ENCODE assay signal across 8 cellular contexts in the genomic region with DNA sequence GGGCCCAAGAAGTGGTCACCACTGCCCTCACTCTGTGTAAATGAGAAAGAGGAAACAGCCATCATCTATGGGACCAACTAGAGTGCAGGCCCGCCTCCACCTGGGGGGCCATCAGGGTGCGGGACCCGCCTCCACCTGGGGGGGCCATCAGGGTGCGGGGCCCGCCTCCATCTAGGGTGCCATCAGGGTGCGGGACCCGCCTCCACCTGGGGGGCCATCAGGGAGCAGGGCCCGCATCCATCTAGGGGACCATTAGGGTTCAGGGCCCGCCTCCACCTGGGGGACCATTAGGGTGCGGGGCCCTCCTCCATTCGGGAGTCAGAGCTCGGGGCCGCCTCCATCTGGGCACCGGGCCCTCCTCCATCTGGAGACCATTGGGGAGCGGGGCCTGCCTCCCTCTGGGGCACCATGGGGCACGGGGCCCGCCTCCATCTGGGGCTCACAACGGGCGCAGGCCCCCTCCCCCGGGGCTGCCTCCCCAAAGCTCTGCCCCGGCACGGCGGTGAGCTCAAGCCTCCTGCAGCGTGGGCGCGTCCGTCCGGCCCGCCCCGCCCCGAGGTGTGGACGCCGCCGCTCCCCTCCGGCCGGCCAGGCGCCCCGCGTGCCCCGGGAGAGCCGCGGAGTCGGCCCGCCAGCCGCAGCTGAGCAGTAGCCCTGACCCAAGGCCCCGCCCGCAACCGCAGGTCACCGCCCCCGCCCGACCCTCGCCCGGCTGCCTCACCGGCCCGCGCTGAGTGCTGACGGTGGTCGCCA. TPM values are rescaled to one million over a fixed set of nuclear protein-coding genes. Genes with fewer than 3 reads are reported as not detected.
DNase-seq lines count a peak whose midpoint lies in the region; ATAC-seq and TF ChIP-seq lines count a peak whose summit lies in the region.

No MANE protein-coding gene starts in this region.

- no peak overlapping the region for H3K27ac ChIP-seq in PC-9

- intact Hi-C loops in PC-9 (cut with micrococcal nuclease; ENCODE audit: unreplicated experiment) = loop anchor here (5.0 kb wide), 1 partner anchor 78 kb away; a partner anchor contains a TSS

- peaks cover 11% of the 10 kb centered on the region for H3K36me3 Mint-ChIP-seq in endothelial cell (ENCODE audit: low read depth, unreplicated experiment)
- H3K36me3 Mint-ChIP-seq in nephron (ENCODE audit: low read depth) = peaks cover 6% of the 10 kb centered on the region

- no peaks in the 10 kb centered on the region for H3K9me3 ChIP-seq in PC-9 (ENCODE audit: insufficient read depth, low read depth)

- no TSS peak for BruUV-seq in PC-9 (replicated peaks; lab: Mats Ljungman, UMichigan)

- H3K9me3 Mint-ChIP-seq in endothelial cell (ENCODE audit: unreplicated experiment) (peaks cover 4% of the 10 kb centered on the region), nephron (peaks cover 28% of the 10 kb centered on the region)

- H3K27me3 ChIP-seq in PC-9 (ENCODE audit: insufficient read depth, low read depth) = no peaks in the 10 kb centered on the region

- DNase-seq in DMS53 (lab: John Stamatoyannopoulos, UW) = peak; percentile 84
- DNase-seq in DMS53 treated with DMSO at 0.1 percent for 48 hours (lab: John Stamatoyannopoulos, UW; ENCODE audit: unreplicated experiment) = no peak
- DNase-seq in PC-9 = no peak
- no peak for DNase-seq in endothelial cell (ENCODE audit: low spot score)
- DNase-seq in T1000 (lab: John Stamatoyannopoulos, UW) = no peak
- DNase-seq in activated effector memory CD4-positive, alpha-beta T cell treated with anti-CD3 and anti-CD28 coated beads, Interleukin-2, amount 50 U/mL, for 16 hours = no peak

- H3K27me3 Mint-ChIP-seq in endothelial cell (ENCODE audit: unreplicated experiment) = peaks cover 10% of the 10 kb centered on the region
- H3K27me3 Mint-ChIP-seq in nephron (ENCODE audit: low read depth) = peaks cover 4% of the 10 kb centered on the region

- no peaks in the 10 kb centered on the region for H3K9me2 ChIP-seq in PC-9 (ENCODE audit: insufficient read depth)

- H3K4me3 ChIP-seq in PC-9 = peak overlapping the region; percentile 84; the same call in 1 of the 2 replicates

- peaks cover 41% of the 10 kb centered on the region for H3K79me2 ChIP-seq in PC-9 (ENCODE audit: low read depth)

- peaks cover 2% of the 10 kb centered on the region; the same call in 1 of the 2 replicates for H3F3A ChIP-seq in PC-9 (ENCODE audit: insufficient read depth, low read depth)

- no peak overlapping the region for H2AFZ ChIP-seq in PC-9

- TF ChIP-seq CTCF in PC-9 (conservative IDR thresholded peaks at IDR 0.05) (no peak), endothelial cell (IDR thresholded peaks at IDR 0.05; ENCODE audit: unreplicated experiment) (no peak), nephron (IDR thresholded peaks at IDR 0.05; ENCODE audit: unreplicated experiment in 3 of 3) (no peak)

- CTCF ChIA-PET in PC-9 (lab: Charles Lee) = interaction anchor here (0.8 kb wide), 1 partner anchor 453 kb away, joined by 3 read pairs; no protein-coding TSS in a partner anchor

- H3K4me1 Mint-ChIP-seq in endothelial cell (ENCODE audit: unreplicated experiment) = peaks cover 34% of the 10 kb centered on the region
- peaks cover 37% of the 10 kb centered on the region for H3K4me1 Mint-ChIP-seq in nephron

- POLR2A ChIA-PET in PC-9 (lab: Charles Lee; ENCODE audit: unreplicated experiment) = interaction anchor here (0.5 kb wide), 1 partner anchor 13 kb away, joined by 7 read pairs; no protein-coding TSS in a partner anchor

- H3K36me3 ChIP-seq in PC-9 (ENCODE audit: low read depth) = no peaks in the 10 kb centered on the region

- no peak overlapping the region for H3K27ac Mint-ChIP-seq in endothelial cell (ENCODE audit: unreplicated experiment)
- peak overlapping the region; percentile 54 to 80 (median 76) for H3K27ac Mint-ChIP-seq in nephron

- ATAC-seq in HG02588 (IDR thresholded peaks at IDR 0.05; ENCODE audit: unreplicated experiment) = peak; percentile 48

- peak overlapping the region; percentile 85 for H3K4me3 Mint-ChIP-seq in endothelial cell (ENCODE audit: unreplicated experiment)
- peak overlapping the region; percentile 81 to 88 (median 88) for H3K4me3 Mint-ChIP-seq in nephron

- peaks cover 15% of the 10 kb centered on the region for H3K4me1 ChIP-seq in PC-9 (replicated peaks; ENCODE audit: insufficient read depth)

- no peaks in the 10 kb centered on the region; the same call in 1 of the 2 replicates for H4K20me1 ChIP-seq in PC-9 (ENCODE audit: insufficient read depth)

- peak overlapping the region; percentile 75 for H3K4me2 ChIP-seq in PC-9

RNA-seq across cellular contexts. Expression of a gene that starts 0.5 kb away (rescaled TPM):
- total RNA-seq in PC-9 (2021) = 29.5 and 35.8 TPM in 2 replicates
- total RNA-seq in endothelial cell (ENCODE audit: unreplicated experiment) = 65.3 TPM
